ENCODE assay signal across 8 cellular contexts in the genomic region with DNA sequence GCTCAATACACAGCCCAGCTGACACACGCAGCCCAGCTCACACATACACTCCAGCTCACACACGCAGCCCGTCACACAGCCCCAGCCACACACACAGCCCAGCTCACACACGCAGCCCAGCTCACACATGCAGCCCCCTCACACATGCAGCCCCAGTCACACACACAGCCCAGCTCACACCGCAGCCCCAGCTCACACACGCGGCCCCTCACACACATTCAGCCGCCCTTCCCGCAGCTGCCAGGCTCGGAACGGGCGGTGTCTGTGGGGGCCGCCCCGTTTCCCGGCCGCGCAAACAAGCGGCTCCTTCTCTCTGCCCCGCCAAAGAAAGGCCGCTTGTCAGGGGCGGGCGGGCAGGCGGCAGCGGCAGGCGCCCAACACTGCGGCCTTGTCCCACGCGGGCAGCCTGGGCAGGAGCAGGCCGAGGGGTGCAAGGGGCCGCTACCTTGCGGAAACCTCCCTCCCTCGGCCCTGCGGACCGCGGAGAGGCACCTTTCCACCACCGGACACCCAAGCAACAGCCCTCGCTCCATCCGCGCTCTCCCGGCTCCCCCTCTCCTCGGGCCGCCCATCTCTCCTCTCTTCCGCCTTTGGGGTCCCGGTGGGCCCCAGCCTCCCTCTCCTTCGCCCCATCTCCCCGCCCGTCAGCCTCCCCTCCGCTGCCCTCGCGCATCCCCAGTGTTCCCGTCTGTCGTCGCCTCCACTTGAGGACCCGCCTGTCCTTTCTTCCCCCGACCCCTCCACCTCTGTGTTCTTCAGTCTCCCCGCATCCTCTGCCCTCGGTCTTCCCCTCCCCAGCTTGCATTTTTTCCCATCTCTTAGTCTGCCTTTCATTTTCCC. TPM values are rescaled to one million over a fixed set of nuclear protein-coding genes. Genes with fewer than 3 reads are reported as not detected.
DNase-seq lines count a peak whose midpoint lies in the region; ATAC-seq and TF ChIP-seq lines count a peak whose summit lies in the region.

No MANE protein-coding gene starts in this region.

- DNase-seq in MM.1S (no peak), spleen (peak; percentile 78), left lobe of liver (ENCODE audit: low spot score) (no peak), NCI-H345 treated with DMSO at 0.1 percent for 48 hours (lab: John Stamatoyannopoulos, UW; ENCODE audit: unreplicated experiment) (no peak)
- DNase-seq in activated naive CD8-positive, alpha-beta T cell treated with anti-CD3 and anti-CD28 coated beads, Interleukin-2, amount 10 ng/mL, durations not matched to agents 7 days and 5 days, result peak; percentile 58

- H3K79me2 ChIP-seq in MM.1S (ENCODE audit: low read length), result no peaks in the 10 kb centered on the region

- H3K4me3 ChIP-seq in MM.1S (ENCODE audit: low read length) (peak overlapping the region; percentile 63), iPS-20b (ENCODE audit: low read length) (peak overlapping the region; percentile 59), spleen (peak overlapping the region; percentile 36 to 83 (median 56))

- peaks cover 24% of the 10 kb centered on the region for H3K4me1 Mint-ChIP-seq in activated naive CD8-positive, alpha-beta T cell treated with anti-CD3 and anti-CD28 coated beads, Interleukin-2, amount 10 ng/mL, durations not matched to agents 7 days and 5 days

- no peaks in the 10 kb centered on the region for H3K9me3 Mint-ChIP-seq in activated naive CD8-positive, alpha-beta T cell treated with anti-CD3 and anti-CD28 coated beads, Interleukin-2, amount 10 ng/mL, durations not matched to agents 7 days and 5 days

- H3K9ac ChIP-seq in MM.1S (ENCODE audit: low read length) (no peak overlapping the region), iPS-20b (ENCODE audit: low read depth, low read length) (no peak overlapping the region)

- H3K4me2 ChIP-seq in MM.1S (ENCODE audit: low read depth, low read length), result peak overlapping the region; percentile 99

- H3K27me3 ChIP-seq in MM.1S (replicated peaks; ENCODE audit: insufficient read depth, low read length), result peaks cover 46% of the 10 kb centered on the region
- peaks cover 84% of the 10 kb centered on the region for H3K27me3 ChIP-seq in iPS-20b (ENCODE audit: insufficient read depth, low read length)
- H3K27me3 ChIP-seq in spleen (replicated peaks in 1 of 7), result peaks cover 0 to 68% (median 21%) of the 10 kb centered on the region in 7 donors

- TF ChIP-seq CTCF in MM.1S (IDR thresholded peaks at IDR 0.05; ENCODE audit: low read length) (no peak), spleen (IDR thresholded peaks at IDR 0.05 in 8 of 11, conservative IDR thresholded peaks at IDR 0.05 in 3 of 11) (no peak)

- no peak for ATAC-seq in activated naive CD8-positive, alpha-beta T cell treated with anti-CD3 and anti-CD28 coated beads, Interleukin-2, amount 10 ng/mL, durations not matched to agents 7 days and 5 days (ENCODE audit: low read depth)
- ATAC-seq in GM19351 (IDR thresholded peaks at IDR 0.05; ENCODE audit: unreplicated experiment), result no peak
- no peak for ATAC-seq in HG03460 (IDR thresholded peaks at IDR 0.05; ENCODE audit: unreplicated experiment)
- no peak for ATAC-seq in left lobe of liver

- POLR2A ChIA-PET in activated naive CD8-positive, alpha-beta T cell treated with anti-CD3 and anti-CD28 coated beads, Interleukin-2, amount 10 ng/mL, durations not matched to agents 7 days and 5 days (lab: Charles Lee), result interaction anchor here (0.8 to 1.9 kb wide), 2 partner anchors 37 to 173 kb away, joined by 3 to 4 read pairs; partner anchors contain the start of genes ARCN1 and KMT2A

- H3F3A ChIP-seq in MM.1S (ENCODE audit: insufficient read depth, low read length), result no peaks in the 10 kb centered on the region

- 8 to 12% (median 11%) methylated on average over 38 to 57 of the region's 57 CpGs for WGBS in spleen, 5 donors

- H2AFZ ChIP-seq in MM.1S (ENCODE audit: low read length), result peak overlapping the region; percentile 80

- peaks cover 1% of the 10 kb centered on the region for H3K36me3 Mint-ChIP-seq in activated naive CD8-positive, alpha-beta T cell treated with anti-CD3 and anti-CD28 coated beads, Interleukin-2, amount 10 ng/mL, durations not matched to agents 7 days and 5 days

- intact Hi-C loops in spleen (cut with DNase I; ENCODE audit: low total_unique reads), result no loop called here

- no peak overlapping the region for H3K27ac ChIP-seq in MM.1S (ENCODE audit: low read length)
- H3K27ac ChIP-seq in iPS-20b (ENCODE audit: low read length), result no peak overlapping the region
- H3K27ac ChIP-seq in spleen, result peak overlapping the region in 6 of 8 donors; percentile 23 to 87 (median 85)

- no peaks in the 10 kb centered on the region for H3K9me3 ChIP-seq in MM.1S (replicated peaks; ENCODE audit: insufficient read depth, low read length)
- H3K9me3 ChIP-seq in iPS-20b (ENCODE audit: insufficient read depth, low read depth, low read length), result peaks cover 9% of the 10 kb centered on the region; the same call in 1 of the 2 replicates
- H3K9me3 ChIP-seq in spleen, result no peaks in the 10 kb centered on the region

- H3K36me3 ChIP-seq in MM.1S (replicated peaks; ENCODE audit: insufficient read depth, low read length) (no peaks in the 10 kb centered on the region), iPS-20b (ENCODE audit: insufficient read depth, low read depth, low read length) (no peaks in the 10 kb centered on the region), spleen (peaks cover 0 to 13% (median 0%) of the 10 kb centered on the region in 6 donors)

- no peak for TF ChIP-seq POLR2A in spleen (IDR thresholded peaks at IDR 0.05)

- H3K27ac Mint-ChIP-seq in activated naive CD8-positive, alpha-beta T cell treated with anti-CD3 and anti-CD28 coated beads, Interleukin-2, amount 10 ng/mL, durations not matched to agents 7 days and 5 days, result peak overlapping the region; percentile 77

- H3K27me3 Mint-ChIP-seq in activated naive CD8-positive, alpha-beta T cell treated with anti-CD3 and anti-CD28 coated beads, Interleukin-2, amount 10 ng/mL, durations not matched to agents 7 days and 5 days, result peaks cover 27% of the 10 kb centered on the region

- no peaks in the 10 kb centered on the region for H4K20me1 ChIP-seq in MM.1S (ENCODE audit: insufficient read depth, low read length)

- H3K4me3 Mint-ChIP-seq in activated naive CD8-positive, alpha-beta T cell treated with anti-CD3 and anti-CD28 coated beads, Interleukin-2, amount 10 ng/mL, durations not matched to agents 7 days and 5 days, result peak overlapping the region; percentile 84

- peaks cover 11% of the 10 kb centered on the region; the same call in 1 of the 2 replicates for H3K4me1 ChIP-seq in MM.1S (ENCODE audit: low read length)
- peaks cover 37% of the 10 kb centered on the region for H3K4me1 ChIP-seq in iPS-20b (ENCODE audit: insufficient read depth, low read length)
- H3K4me1 ChIP-seq in spleen, result peaks cover 7 to 89% (median 65%) of the 10 kb centered on the region in 6 donors

- no peaks in the 10 kb centered on the region for H3K9me2 ChIP-seq in MM.1S (replicated peaks; ENCODE audit: insufficient read depth, low read length)

RNA-seq across cellular contexts. Expression of gene PHLDB1, which starts 2.2 kb away (rescaled TPM):
- 1 to 10 TPM; 2.7 to 3.3 TPM for total RNA-seq in activated naive CD8-positive, alpha-beta T cell treated with anti-CD3 and anti-CD28 coated beads, Interleukin-2, amount 10 ng/mL, durations not matched to agents 7 days and 5 days
- 100 to 1,000 TPM in 3 of 7 donors, 10 to 100 TPM in 4; 34.7 to 162 (median 84.2) TPM for total RNA-seq in spleen
- 10 to 100 TPM; 13.0 to 70.9 (median 53.3) TPM for polyA plus RNA-seq in spleen
- total RNA-seq in left lobe of liver, result 7.5 TPM

RNA-seq across cellular contexts. Expression of gene ARCN1, which starts 37.4 kb away (rescaled TPM):
- total RNA-seq in activated naive CD8-positive, alpha-beta T cell treated with anti-CD3 and anti-CD28 coated beads, Interleukin-2, amount 10 ng/mL, durations not matched to agents 7 days and 5 days, result 100 to 1,000 TPM; 107 to 108 TPM
- total RNA-seq in spleen (100 to 1,000 TPM in 2 of 7 donors, 10 to 100 TPM in 5; 75.1 to 106 (median 98.8) TPM), left lobe of liver (61.0 TPM)
- polyA plus RNA-seq in spleen, result 10 to 100 TPM; 33.8 to 49.9 (median 41.3) TPM

RNA-seq across cellular contexts. Expression of gene IFT46, which starts 43.9 kb away (rescaled TPM):
- total RNA-seq in activated naive CD8-positive, alpha-beta T cell treated with anti-CD3 and anti-CD28 coated beads, Interleukin-2, amount 10 ng/mL, durations not matched to agents 7 days and 5 days, result 10 to 100 TPM; 12.1 to 14.3 TPM
- total RNA-seq in spleen (10 to 100 TPM in 6 of 7 donors, 1 to 10 TPM in 1; 10.0 to 21.9 (median 16.9) TPM), left lobe of liver (5.4 TPM)
- polyA plus RNA-seq in spleen, result 10 to 100 TPM; 12.4 to 17.2 (median 13.9) TPM

Comparison
In these comparisons a context has a peak if more than half of its experiments do, and no peak if none do; other contexts are left out.
1. DNase-seq: peak in activated naive CD8-positive, alpha-beta T cell treated with anti-CD3 and anti-CD28 coated beads, Interleukin-2, amount 10 ng/mL, durations not matched to agents 7 days and 5 days (single experiment) and spleen (single experiment); none in MM.1S (single experiment), left lobe of liver (single experiment) and NCI-H345 treated with DMSO at 0.1 percent for 48 hours (single experiment).
2. H3K27ac ChIP-seq: peak in spleen (6 of 8); none in MM.1S (single experiment) and iPS-20b (single experiment).
3. Peak in every context shown above with its lines, with median percentiles within 50 percentile points of each other: H3K4me3 ChIP-seq.